ENCODE assay signal across 23 cellular contexts in genomic region chr7:114439581-114439980, GRCh38. TPM values are rescaled to one million over a fixed set of nuclear protein-coding genes. Genes with fewer than 3 reads are reported as not detected.
DNase-seq lines count a peak whose midpoint lies in the region; ATAC-seq, FAIRE-seq and TF ChIP-seq lines count a peak whose summit lies in the region.
"Had no signal": no experiment of that assay in that cellular context is flagged by ENCODE, and none has a peak within 500 bp of the region (broad histone marks: within the 10 kb centered on the region; RNA-seq: fewer than 3 reads in every experiment).

No MANE protein-coding gene starts in this region.

- ATAC-seq in K562, result no peak
- no peak for ATAC-seq in activated CD4-positive, alpha-beta T cell treated with anti-CD3 and anti-CD28 coated beads for 36 hours
- ATAC-seq: A549 had no signal

- DNase-seq in NCI-H82 (lab: John Stamatoyannopoulos, UW) (peak; percentile 7), NCI-H82 treated with DMSO at 0.1 percent for 48 hours (lab: John Stamatoyannopoulos, UW; ENCODE audit: unreplicated experiment) (no peak), NCI-H748 treated with DMSO at 0.1 percent for 48 hours (lab: John Stamatoyannopoulos, UW) (peak; percentile 19), K562 (ENCODE audit: extremely low read depth in 1 of 4, low spot score in 3 of 4) (no peak), thyroid gland (peak; percentile 9 to 34), HFFc6 (no peak)
- no peak for DNase-seq in activated CD4-positive, alpha-beta T cell treated with anti-CD3 and anti-CD28 coated beads for 36 hours
- no peak for DNase-seq in activated CD4-positive, alpha-beta T cell treated with anti-CD3 and anti-CD28 coated beads for 4 hours
- DNase-seq: BE2C, GM23248, HCEC 1CT, Karpas-422, MV-4-11, NCI-H1694, NCI-H524 treated with DMSO at 0.1 percent for 48 hours, Peyer's patch had no signal

- H3K9me3 ChIP-seq in K562 (replicated peaks; ENCODE audit: control insufficient read depth, insufficient read depth, low read depth, low read length), result no peaks in the 10 kb centered on the region; the same call in 1 of the 2 replicates
- H3K9me3 ChIP-seq in thyroid gland, result no peaks in the 10 kb centered on the region
- H3K9me3 ChIP-seq: A549, Peyer's patch had no signal

- H3K9ac ChIP-seq in K562 (ENCODE audit: insufficient read depth in 1 of 2, low read depth in 2 of 2, low read length in 2 of 2), result no peak overlapping the region
- H3K9ac ChIP-seq: GM23248 had no signal

- TF ChIP-seq CTCF in K562 (IDR thresholded peaks at IDR 0.05 in 2 of 3, conservative IDR thresholded peaks at IDR 0.05 in 1 of 3; ENCODE audit: insufficient read depth in 2 of 3, low read depth in 1 of 3, low read length in 3 of 3) (no peak), thyroid gland (IDR thresholded peaks at IDR 0.05) (no peak), HFFc6 (IDR thresholded peaks at IDR 0.05) (no peak)

- CTCF ChIA-PET in K562 (lab: Yijun Ruan, JAX; ENCODE audit: low intra/inter-chr PET ratio), result no interaction called here
- CTCF ChIA-PET in activated CD4-positive, alpha-beta T cell treated with anti-CD3 and anti-CD28 coated beads for 36 hours (lab: Charles Lee), result interaction anchor here (0.8 kb wide), 1 partner anchor 636 kb away, joined by 3 read pairs; no protein-coding TSS in a partner anchor

- H3K79me2 ChIP-seq in K562 (ENCODE audit: control insufficient read depth, insufficient read depth, low read length), result no peaks in the 10 kb centered on the region

- H2AFZ ChIP-seq in K562 (ENCODE audit: low read depth, low read length), result no peak overlapping the region
- H2AFZ ChIP-seq: GM23248 had no signal

- no peak for TF ChIP-seq EP300 in K562 (IDR thresholded peaks at IDR 0.05; ENCODE audit: low read length)

- POLR2A ChIA-PET in K562 (lab: Yijun Ruan, JAX), result no interaction called here
- POLR2A ChIA-PET in activated CD4-positive, alpha-beta T cell treated with anti-CD3 and anti-CD28 coated beads for 36 hours (lab: Charles Lee), result no interaction called here

- no peak overlapping the region for H3K4me2 ChIP-seq in K562 (ENCODE audit: insufficient read depth, low read length)
- H3K4me2 ChIP-seq: A549 had no signal

- no peaks in the 10 kb centered on the region for H3K4me1 ChIP-seq in K562 (replicated peaks in 1 of 2; ENCODE audit: control insufficient read depth in 2 of 2, insufficient read depth in 2 of 2, low read length in 2 of 2)
- H3K4me1 ChIP-seq in thyroid gland, result peaks cover 0 to 5% of the 10 kb centered on the region in 2 donors
- H3K4me1 ChIP-seq: A549, BE2C, Peyer's patch had no signal

- no peak overlapping the region for H3K4me3 ChIP-seq in K562
- H3K4me3 ChIP-seq in thyroid gland (replicated peaks in 1 of 3), result no peak overlapping the region
- H3K4me3 ChIP-seq: A549, GM23248, Peyer's patch had no signal

- H3K36me3 Mint-ChIP-seq in activated CD4-positive, alpha-beta T cell treated with anti-CD3 and anti-CD28 coated beads for 36 hours (ENCODE audit: low read depth), result no peaks in the 10 kb centered on the region
- H3K36me3 Mint-ChIP-seq in HFFc6 (ENCODE audit: low read depth), result no peaks in the 10 kb centered on the region
- H3K36me3 Mint-ChIP-seq: IgD-negative memory B cell had no signal

- no peaks in the 10 kb centered on the region for H3K4me1 Mint-ChIP-seq in activated CD4-positive, alpha-beta T cell treated with anti-CD3 and anti-CD28 coated beads for 36 hours
- no peaks in the 10 kb centered on the region for H3K4me1 Mint-ChIP-seq in HFFc6 (ENCODE audit: low read depth)
- H3K4me1 Mint-ChIP-seq: IgD-negative memory B cell had no signal

- in situ Hi-C loops in K562 (cut with MboI), result no loop called here

- no peaks in the 10 kb centered on the region for H4K20me1 ChIP-seq in K562 (replicated peaks; ENCODE audit: control insufficient read depth, insufficient read depth, low read length)

- intact Hi-C loops in K562 (cut with micrococcal nuclease) (no loop called here), thyroid gland (cut with DNase I) (no loop called here)
- intact Hi-C loops in activated CD4-positive, alpha-beta T cell treated with anti-CD3 and anti-CD28 coated beads for 36 hours (cut with DNase I, micrococcal nuclease), result no loop called here

- WGBS in K562 (ENCODE audit: insufficient coverage, low coverage, missing lambda C conversion rate), result 0% methylated on average over 5 of the region's 5 CpGs
- 93% methylated on average over 5 of the region's 5 CpGs for WGBS in thyroid gland, 2 donors

- no peaks in the 10 kb centered on the region for H3K9me3 Mint-ChIP-seq in activated CD4-positive, alpha-beta T cell treated with anti-CD3 and anti-CD28 coated beads for 36 hours (ENCODE audit: low read depth)
- peaks cover 6% of the 10 kb centered on the region for H3K9me3 Mint-ChIP-seq in HFFc6
- H3K9me3 Mint-ChIP-seq: T-helper 1 cell treated with Interleukin-12 subunit alpha and Interleukin-12 subunit beta and Interleukin-4 antibody, amounts not matched to agents 30 μg/mL and 1 μg/mL, for 36 hours had no signal

- H3K27ac Mint-ChIP-seq in activated CD4-positive, alpha-beta T cell treated with anti-CD3 and anti-CD28 coated beads for 36 hours, result no peak overlapping the region
- H3K27ac Mint-ChIP-seq in HFFc6, result no peak overlapping the region
- H3K27ac Mint-ChIP-seq: IgD-negative memory B cell; T-helper 1 cell treated with Interleukin-12 subunit alpha and Interleukin-12 subunit beta and Interleukin-4 antibody, amounts not matched to agents 30 μg/mL and 1 μg/mL, for 36 hours had no signal

- H3K27me3 ChIP-seq in K562 (ENCODE audit: control insufficient read depth in 2 of 2, insufficient read depth in 2 of 2, low read length in 2 of 2), result no peaks in the 10 kb centered on the region
- H3K27me3 ChIP-seq in thyroid gland, result no peaks in the 10 kb centered on the region
- H3K27me3 ChIP-seq: BE2C, Peyer's patch had no signal

- H3K27me3 Mint-ChIP-seq in activated CD4-positive, alpha-beta T cell treated with anti-CD3 and anti-CD28 coated beads for 36 hours, result no peaks in the 10 kb centered on the region
- peaks cover 2% of the 10 kb centered on the region; the same call in 1 of the 2 replicates for H3K27me3 Mint-ChIP-seq in HFFc6 (ENCODE audit: insufficient read depth)
- H3K27me3 Mint-ChIP-seq: IgD-negative memory B cell had no signal

- H3K27ac ChIP-seq in K562 (ENCODE audit: extremely low read depth, low read depth, low read length), result no peak overlapping the region
- H3K27ac ChIP-seq in thyroid gland, result no peak overlapping the region
- H3K27ac ChIP-seq: A549, GM23248, Peyer's patch had no signal

- H3K4me3 Mint-ChIP-seq in activated CD4-positive, alpha-beta T cell treated with anti-CD3 and anti-CD28 coated beads for 36 hours, result no peak overlapping the region
- H3K4me3 Mint-ChIP-seq in HFFc6, result no peak overlapping the region
- H3K4me3 Mint-ChIP-seq: IgD-negative memory B cell; T-helper 1 cell treated with Interleukin-12 subunit alpha and Interleukin-12 subunit beta and Interleukin-4 antibody, amounts not matched to agents 30 μg/mL and 1 μg/mL, for 36 hours had no signal

- no peaks in the 10 kb centered on the region for H3K9me1 ChIP-seq in K562 (ENCODE audit: control insufficient read depth, insufficient read depth, low read length)

- FAIRE-seq in K562 (lab: Jason Lieb, UNC), result no peak
- FAIRE-seq: A549, G401.6, GM12892 had no signal

- TF ChIP-seq RAD21 in K562 (CRISPR knock-in tag; conservative IDR thresholded peaks at IDR 0.05 in 1 of 2, IDR thresholded peaks at IDR 0.05 in 1 of 2), result no peak

- no peaks in the 10 kb centered on the region for H3K36me3 ChIP-seq in K562 (ENCODE audit: control insufficient read depth, insufficient read depth, low read length)
- H3K36me3 ChIP-seq in thyroid gland, result no peaks in the 10 kb centered on the region
- H3K36me3 ChIP-seq: BE2C, Peyer's patch had no signal

- BruUV-seq in K562 (replicated peaks; lab: Mats Ljungman, UMichigan), result no TSS peak

- TF ChIP-seq POLR2A in K562 (conservative IDR thresholded peaks at IDR 0.05) (no peak), thyroid gland (IDR thresholded peaks at IDR 0.05) (no peak)

TF ChIP-seq in K562, 482 proteins besides CTCF, POLR2A, EP300 and RAD21:
- TF ChIP-seq SMARCE1 (IDR thresholded peaks at IDR 0.05) (no peak), NFIC (IDR thresholded peaks at IDR 0.05) (peak; percentile 60), TOE1 (IDR thresholded peaks at IDR 0.05; ENCODE audit: borderline replicate concordance) (no peak), TOE1 (CRISPR knock-in tag; IDR thresholded peaks at IDR 0.05; ENCODE audit: borderline replicate concordance, low read depth) (no peak)

RNA-seq across cellular contexts. Expression of gene FOXP2, which starts 25.0 kb away (rescaled TPM):
- not detected in 2 replicates for total RNA-seq in K562 (2011; cell fraction: chromatin; rRNA removed; ENCODE audit: low replicate concordance)
- total RNA-seq in K562 (2011; cell fraction: nucleolus; rRNA removed), result not detected in 2 replicates
- total RNA-seq in K562 (2011; cell fraction: nucleoplasm; rRNA removed), result not detected in 2 replicates
- total RNA-seq in K562 (2014; rRNA removed) (not detected in 2 replicates), K562 (2014; rRNA removed; fragmentation: Illumina TruSeq; extraction: Trizol) (not detected in 2 replicates), K562 (2015; rRNA removed; fragmentation: Illumina TruSeq; extraction: Trizol) (not detected in 2 replicates), K562 (2021) (not detected in 2 replicates), thyroid gland (10 to 100 TPM; 24.7 to 46.5 (median 28.0) TPM)
- polyA plus RNA-seq in K562 (2011; rRNA removed) (not detected in 2 replicates), K562 (2014; fragmentation: Illumina TruSeq; extraction: Trizol) (not detected in 2 replicates), K562 (2014; fragmentation: Nextera tagmentation; extraction: Ambion mirVana) (not detected), K562 (2014; rRNA removed) (not detected in 2 replicates)
- not detected in 2 replicates for polyA plus RNA-seq in K562 (2011; cell fraction: cytosol; rRNA removed)
- polyA plus RNA-seq in K562 (2011; cell fraction: nucleus; rRNA removed), result not detected in 2 replicates
- not detected in 2 replicates for polyA plus RNA-seq in K562 (2012)
- not detected in 2 replicates for polyA minus RNA-seq in K562 (2011; rRNA and poly(A)+ RNA removed)
- not detected in 2 replicates for polyA minus RNA-seq in K562 (2011; cell fraction: cytosol; rRNA and poly(A)+ RNA removed)
- polyA minus RNA-seq in K562 (2011; cell fraction: nucleus; rRNA and poly(A)+ RNA removed), result not detected in 2 replicates
- not detected for total RNA-seq in activated CD4-positive, alpha-beta T cell treated with anti-CD3 and anti-CD28 coated beads for 36 hours
- under 1 TPM; 0.02 to 0.41 (median 0.20) TPM for total RNA-seq in HFFc6 (2021; fragmentation: NEBNext Ultra II Directional; extraction: Animal tissue kit (Norgen Biotek cat#: 25700))
- total RNA-seq: M059J, OCI-LY7 had no signal
- polyA plus RNA-seq: IgD-negative memory B cell had no signal

Comparison
In these comparisons a context has a peak if more than half of its experiments do, and no peak if none do; other contexts are left out.
1. DNase-seq: peak in NCI-H82 (single experiment), NCI-H748 treated with DMSO at 0.1 percent for 48 hours (single experiment) and thyroid gland (2 of 2); none in NCI-H82 treated with DMSO at 0.1 percent for 48 hours (single experiment), K562 (0 of 4), activated CD4-positive, alpha-beta T cell treated with anti-CD3 and anti-CD28 coated beads for 36 hours (single experiment), HFFc6 (single experiment) and activated CD4-positive, alpha-beta T cell treated with anti-CD3 and anti-CD28 coated beads for 4 hours (0 of 2).
2. RNA of gene FOXP2, which starts 25.0 kb away (total RNA-seq): 24.7 to 46.5 TPM in thyroid gland; 0.02 to 0.41 TPM in HFFc6, not detected in activated CD4-positive, alpha-beta T cell treated with anti-CD3 and anti-CD28 coated beads for 36 hours and not detected in K562; every median in the first group is over 10 times any median in the second.